In genomic region chr11:66546368-66546965, GRCh38 we compare ENCODE assay signal across 8 cellular contexts. TPM values are rescaled to one million over a fixed set of nuclear protein-coding genes. Genes with fewer than 3 reads are reported as not detected.
A peak's percentile ranks its signal among the peaks of the same experiment; 100 is the strongest.
DNase-seq lines count a peak whose midpoint lies in the region; ATAC-seq and TF ChIP-seq lines count a peak whose summit lies in the region.

TSS of gene ACTN3 (plus strand) at chr11:66546903. CDS start at chr11:66546938, 35 bp downstream.

- H3K27ac ChIP-seq in rectal smooth muscle tissue (ENCODE audit: low read depth, low read length): peak within 1 kb of the TSS; percentile 58
- H3K27ac ChIP-seq in caudate nucleus (ENCODE audit: low read depth, low read length): no peak within 1 kb of the TSS

- peak within 1 kb of the TSS; percentile 8 for H3K9ac ChIP-seq in rectal smooth muscle tissue (ENCODE audit: low read length)

- H3K36me3 ChIP-seq in rectal smooth muscle tissue (ENCODE audit: control insufficient read depth, insufficient read depth, low read length): peaks cover 7% of the 10 kb centered on the region

- no peak for TF ChIP-seq CTCF in WI38 (IDR thresholded peaks at IDR 0.05; ENCODE audit: low read depth, low read length)

- peak; percentile 52 to 57 for DNase-seq in NCI-H526 (lab: John Stamatoyannopoulos, UW)
- no peak for DNase-seq in NCI-H526 treated with DMSO at 0.1 percent for 48 hours (lab: John Stamatoyannopoulos, UW)
- DNase-seq in Right ventricle myocardium superior: peak; percentile 68
- no peak for DNase-seq in NCI-H2196 treated with DMSO at 0.1 percent for 48 hours (lab: John Stamatoyannopoulos, UW; ENCODE audit: unreplicated experiment)
- no peak for DNase-seq in caudate nucleus (lab: John Stamatoyannopoulos, UW)

- H3K4me3 ChIP-seq in WI38 (ENCODE audit: low read depth, low read length): peak within 1 kb of the TSS; percentile 66
- H3K4me3 ChIP-seq in rectal smooth muscle tissue (ENCODE audit: low read length): peak within 1 kb of the TSS; percentile 68

- H3K27me3 ChIP-seq in rectal smooth muscle tissue (ENCODE audit: control insufficient read depth, insufficient read depth, low read length): no peaks in the 10 kb centered on the region

- H3K4me1 ChIP-seq in rectal smooth muscle tissue (ENCODE audit: control insufficient read depth, insufficient read depth, low read length): peaks cover 6% of the 10 kb centered on the region

- intact Hi-C loops in Right ventricle myocardium superior (cut with DNase I): no loop called here

- ATAC-seq in Right ventricle myocardium superior (ENCODE audit: poor library complexity) (peak; percentile 40), GM19397 (IDR thresholded peaks at IDR 0.05; ENCODE audit: unreplicated experiment) (no peak)

RNA-seq across cellular contexts. Expression of gene ACTN3, which starts in this region (rescaled TPM):
- not detected for total RNA-seq in Right ventricle myocardium superior

Comparison
In these comparisons a context has a peak if more than half of its experiments do, and no peak if none do; other contexts are left out.
1. DNase-seq: peak in NCI-H526 (2 of 2); none in NCI-H526 treated with DMSO at 0.1 percent for 48 hours (single experiment), NCI-H2196 treated with DMSO at 0.1 percent for 48 hours (single experiment) and caudate nucleus (0 of 61).
2. Peak in DNase-seq and ATAC-seq in Right ventricle myocardium superior; RNA of the gene not detected or under 1 TPM.